ENCODE assay signal across 8 cellular contexts in genomic region chr6:70686548-70687133, GRCh38. TPM values are rescaled to one million over a fixed set of nuclear protein-coding genes. Genes with fewer than 3 reads are reported as not detected.
DNase-seq lines count a peak whose midpoint lies in the region; ATAC-seq, FAIRE-seq and TF ChIP-seq lines count a peak whose summit lies in the region.

No MANE protein-coding gene starts in this region.

- no peaks in the 10 kb centered on the region for H3K36me3 ChIP-seq in esophagus muscularis mucosa
- no peaks in the 10 kb centered on the region for H3K36me3 ChIP-seq in pancreas

- peaks cover 18 to 32% (median 25%) of the 10 kb centered on the region in 4 donors for H3K4me1 ChIP-seq in esophagus muscularis mucosa
- H3K4me1 ChIP-seq in pancreas, result peaks cover 16 to 36% (median 20%) of the 10 kb centered on the region in 3 donors

- intact Hi-C loops in esophagus muscularis mucosa (cut with DNase I) (loop anchor here (5.0 kb wide), 1 partner anchor 139 kb away; no protein-coding TSS in a partner anchor), pancreas (cut with DNase I) (no loop called here)

- H3K4me3 ChIP-seq in esophagus muscularis mucosa (no peak overlapping the region), pancreas (no peak overlapping the region)

- WGBS in esophagus muscularis mucosa, result 15% methylated on average over 3 of the region's 3 CpGs
- 7 to 12% methylated on average over 3 of the region's 3 CpGs for WGBS in pancreas, 2 donors

- peak; percentile 47 to 82 (median 76) for ATAC-seq in pancreas
- no peak for ATAC-seq in HG03457 (IDR thresholded peaks at IDR 0.05; ENCODE audit: unreplicated experiment)
- ATAC-seq in GM19452 (IDR thresholded peaks at IDR 0.05; ENCODE audit: unreplicated experiment), result no peak

- peak; percentile 95 for FAIRE-seq in pancreas (lab: Jason Lieb, UNC)

- H3K27ac ChIP-seq in esophagus muscularis mucosa (replicated peaks in 1 of 4) (no peak overlapping the region), pancreas (no peak overlapping the region)

- TF ChIP-seq EP300 in esophagus muscularis mucosa (IDR thresholded peaks at IDR 0.05), result no peak

- TF ChIP-seq CTCF in esophagus muscularis mucosa (IDR thresholded peaks at IDR 0.05) (peak; percentile 74 to 84 (median 83)), pancreas (IDR thresholded peaks at IDR 0.05) (peak; percentile 43 to 71 (median 63))

- H3K9me3 ChIP-seq in esophagus muscularis mucosa (peaks cover 0 to 5% (median 2%) of the 10 kb centered on the region in 4 donors), pancreas (no peaks in the 10 kb centered on the region)

- H3K27me3 ChIP-seq in esophagus muscularis mucosa (no peaks in the 10 kb centered on the region), pancreas (no peaks in the 10 kb centered on the region)

- DNase-seq in GF-D8 (lab: John Stamatoyannopoulos, UW) (peak; percentile 5), HT-29 (ENCODE audit: low spot score) (peak; percentile 67), SHP77 (lab: John Stamatoyannopoulos, UW) (peak; percentile 14 to 22), esophagus muscularis mucosa (ENCODE audit: extremely low spot score) (no peak), pancreas (no peak), ecto neural progenitor cell (ENCODE audit: low spot score) (no peak)

- no peak for TF ChIP-seq POLR2A in esophagus muscularis mucosa (IDR thresholded peaks at IDR 0.05; ENCODE audit: low read depth)

RNA-seq across cellular contexts. Expression of gene SMAP1, which starts 19.0 kb away (rescaled TPM):
- 14.1 and 16.7 TPM in 2 replicates for total RNA-seq in HT-29 (2014; rRNA removed; shearing (Covaris generic))
- 10 to 100 TPM; 23.7 to 33.1 (median 29.5) TPM for total RNA-seq in esophagus muscularis mucosa
- 10 to 100 TPM; 16.0 to 21.2 (median 19.6) TPM for total RNA-seq in pancreas
- polyA plus RNA-seq in pancreas, result 10 to 100 TPM; 11.4 to 15.2 TPM

Comparison
In these comparisons a context has a peak if more than half of its experiments do, and no peak if none do; other contexts are left out.
1. DNase-seq: peak in GF-D8 (single experiment), HT-29 (single experiment) and SHP77 (2 of 2); none in esophagus muscularis mucosa (single experiment), pancreas (0 of 6) and ecto neural progenitor cell (single experiment).
2. ATAC-seq: peak in pancreas (4 of 4); none in HG03457 (single experiment) and GM19452 (single experiment).